In the genomic region with DNA sequence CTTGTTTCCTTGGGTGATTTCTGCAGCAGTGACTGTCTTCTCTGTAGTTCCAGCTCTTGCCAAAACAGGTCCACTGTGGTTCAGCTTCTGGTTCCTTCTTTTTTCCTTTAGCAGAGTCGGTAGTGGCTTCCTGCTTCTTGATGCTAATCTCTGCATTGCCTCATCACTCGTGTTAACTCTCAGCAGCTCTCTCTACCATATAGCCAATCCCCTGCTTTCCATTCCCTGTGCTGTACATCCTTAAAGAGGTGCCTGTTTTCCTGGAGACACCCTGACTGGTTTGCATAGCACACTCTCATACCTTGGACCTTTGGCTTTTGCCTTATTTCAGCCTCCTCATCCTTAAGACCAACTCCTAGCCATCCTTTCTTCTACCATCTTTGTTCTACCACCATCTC, we compare ENCODE assay signal across 21 cellular contexts.
DNase-seq lines count a peak whose midpoint lies in the region; ATAC-seq, FAIRE-seq and TF ChIP-seq lines count a peak whose summit lies in the region.
"Had no signal": no experiment of that assay in that cellular context is flagged by ENCODE, and none has a peak within 500 bp of the region (broad histone marks: within the 10 kb centered on the region; RNA-seq: fewer than 3 reads in every experiment).

No MANE protein-coding gene starts in this region.

- H3K27ac ChIP-seq in HepG2 (ENCODE audit: extremely low read length, insufficient read depth, low read length) (no peak overlapping the region), right lobe of liver (peak overlapping the region in 1 of 3 donors; percentile 28), hepatocyte (peak overlapping the region; percentile 48), SJCRH30 (no peak overlapping the region)
- H3K27ac ChIP-seq: colonic mucosa, KMS-11, tibial nerve, WERI-Rb-1 had no signal

- no peak for TF ChIP-seq EP300 in HepG2 (IDR thresholded peaks at IDR 0.05; ENCODE audit: low read depth in 2 of 2, low read length in 2 of 2)
- no peak for TF ChIP-seq EP300 in HepG2 (CRISPR knock-in tag; IDR thresholded peaks at IDR 0.05; ENCODE audit: borderline replicate concordance)

- no TSS peak for BruUV-seq in HepG2 (replicated peaks; lab: Mats Ljungman, UMichigan)

- POLR2A ChIA-PET in HepG2 (lab: Yijun Ruan, JAX) = no interaction called here

- no peak for DNase-seq in HepG2 (ENCODE audit: low spot score)
- no peak for DNase-seq in right lobe of liver
- DNase-seq in SKM-1 (lab: John Stamatoyannopoulos, UW; ENCODE audit: unreplicated experiment) = peak; percentile 77
- no peak for DNase-seq in hepatocyte (ENCODE audit: low spot score)
- no peak for DNase-seq in SJCRH30
- DNase-seq: activated CD4-positive, alpha-beta T cell treated with anti-CD3 and anti-CD28 coated beads, Interleukin-2, amount 50 U/mL, for 48 hours; activated naive CD4-positive, alpha-beta T cell treated with anti-CD3 and anti-CD28 coated beads, Interleukin-2, amount 50 U/mL, for 16 hours; CD8-positive, alpha-beta T cell; colonic mucosa; NCI-H2171; stimulated activated naive CD4-positive, alpha-beta T cell; T-cell; WERI-Rb-1 had no signal

- CTCF ChIA-PET in HepG2 (lab: Yijun Ruan, JAX; ENCODE audit: low intra/inter-chr PET ratio, low total read pairs) = no interaction called here

- no peak overlapping the region for H3K9ac ChIP-seq in HepG2 (ENCODE audit: insufficient read depth, low read depth, low read length)
- H3K9ac ChIP-seq: KMS-11 had no signal

- in situ Hi-C loops in HepG2 (cut with HindIII; ENCODE audit: extremely low pct_ligation_motif_present, low pct_unique_long_range_greater_than_20kb) = no loop called here

- H3K4me1 ChIP-seq in HepG2 (ENCODE audit: insufficient read depth, low read length) (peaks cover 28% of the 10 kb centered on the region), right lobe of liver (peaks cover 0 to 11% (median 0%) of the 10 kb centered on the region in 4 donors), hepatocyte (ENCODE audit: insufficient read depth) (peaks cover 23% of the 10 kb centered on the region), SJCRH30 (no peaks in the 10 kb centered on the region)
- H3K4me1 ChIP-seq: colonic mucosa, HAP-1, tibial nerve had no signal

- no peaks in the 10 kb centered on the region; a peak in 1 of 5 replicates for H3K27me3 ChIP-seq in HepG2 (ENCODE audit: control insufficient read depth in 1 of 2, insufficient read depth in 2 of 2, low read length in 2 of 2)
- no peaks in the 10 kb centered on the region for H3K27me3 ChIP-seq in right lobe of liver
- no peaks in the 10 kb centered on the region for H3K27me3 ChIP-seq in hepatocyte
- H3K27me3 ChIP-seq in SJCRH30 = peaks cover 4% of the 10 kb centered on the region; the same call in 1 of the 2 replicates
- H3K27me3 ChIP-seq: colonic mucosa, tibial nerve had no signal

- H2AFZ ChIP-seq in HepG2 (ENCODE audit: low read length) (no peak overlapping the region), hepatocyte (no peak overlapping the region)

- no peaks in the 10 kb centered on the region for H3K9me2 ChIP-seq in hepatocyte (replicated peaks; ENCODE audit: insufficient read depth)

- intact Hi-C loops in HepG2 (cut with micrococcal nuclease; ENCODE audit: unreplicated experiment) (no loop called here), right lobe of liver (cut with DNase I) (no loop called here)

- H3K79me2 ChIP-seq in HepG2 (ENCODE audit: insufficient read depth, low read length) (no peaks in the 10 kb centered on the region), hepatocyte (no peaks in the 10 kb centered on the region)

- H3K4me3 ChIP-seq in HepG2 (replicated peaks in 1 of 3; ENCODE audit: insufficient read depth in 1 of 3, low read depth in 2 of 3, low read length in 3 of 3) (no peak overlapping the region), right lobe of liver (no peak overlapping the region), hepatocyte (no peak overlapping the region), SJCRH30 (no peak overlapping the region)
- H3K4me3 ChIP-seq: colonic mucosa, HAP-1, tibial nerve had no signal

- H3K9me3 ChIP-seq in HepG2 (ENCODE audit: low read length) (no peaks in the 10 kb centered on the region), right lobe of liver (no peaks in the 10 kb centered on the region), hepatocyte (ENCODE audit: low read depth) (no peaks in the 10 kb centered on the region), SJCRH30 (replicated peaks) (no peaks in the 10 kb centered on the region)
- H3K9me3 ChIP-seq: colonic mucosa, HAP-1, tibial nerve had no signal

- TF ChIP-seq POLR2A in HepG2 (IDR thresholded peaks at IDR 0.05; ENCODE audit: insufficient read depth in 1 of 2, low read depth in 2 of 2, low read length in 2 of 2) (no peak), right lobe of liver (IDR thresholded peaks at IDR 0.05) (no peak)

- H3K4me2 ChIP-seq in HepG2 (ENCODE audit: low read depth, low read length) = peak overlapping the region; percentile 15
- H3K4me2 ChIP-seq in hepatocyte = peak overlapping the region; percentile 57
- H3K4me2 ChIP-seq: KMS-11 had no signal

- TF ChIP-seq CTCF in HepG2 (CRISPR knock-in tag; IDR thresholded peaks at IDR 0.05) (no peak), right lobe of liver (IDR thresholded peaks at IDR 0.05) (no peak), hepatocyte (IDR thresholded peaks at IDR 0.05; ENCODE audit: poor library complexity) (no peak)

- H4K20me1 ChIP-seq in HepG2 (ENCODE audit: insufficient read depth, low read length) = no peaks in the 10 kb centered on the region
- no peaks in the 10 kb centered on the region for H4K20me1 ChIP-seq in hepatocyte (ENCODE audit: insufficient read depth, poor library complexity, severe bottlenecking)

- WGBS in HepG2 (ENCODE audit: low lambda C conversion rate) = 0% methylated on average over 2 of the region's 2 CpGs
- WGBS in right lobe of liver (ENCODE audit: insufficient coverage, low coverage, low lambda C conversion rate, missing lambda C conversion rate) = 13% methylated on average over 2 of the region's 2 CpGs
- 38% methylated on average over 2 of the region's 2 CpGs for WGBS in hepatocyte (ENCODE audit: low lambda C conversion rate, missing lambda C conversion rate)

- no peaks in the 10 kb centered on the region for H3K36me3 ChIP-seq in HepG2 (replicated peaks in 1 of 2; ENCODE audit: control insufficient read depth in 1 of 2, insufficient read depth in 2 of 2, low read length in 2 of 2)
- no peaks in the 10 kb centered on the region for H3K36me3 ChIP-seq in right lobe of liver
- no peaks in the 10 kb centered on the region for H3K36me3 ChIP-seq in hepatocyte (replicated peaks; ENCODE audit: insufficient read depth, low read depth)
- H3K36me3 ChIP-seq in SJCRH30 = no peaks in the 10 kb centered on the region
- H3K36me3 ChIP-seq: colonic mucosa, HAP-1, tibial nerve, WERI-Rb-1 had no signal

- FAIRE-seq in HepG2 (lab: Jason Lieb, UNC) = no peak
- FAIRE-seq: endometrium, RCC 7860 had no signal

- TF ChIP-seq RAD21 in HepG2 (CRISPR knock-in tag; IDR thresholded peaks at IDR 0.05) = no peak

- no peak for ATAC-seq in HepG2
- no peak for ATAC-seq in right lobe of liver
- ATAC-seq in GM19467 (IDR thresholded peaks at IDR 0.05; ENCODE audit: unreplicated experiment) = no peak
- no peak for ATAC-seq in GM21526 (IDR thresholded peaks at IDR 0.05; ENCODE audit: low FRiP score, unreplicated experiment)
- ATAC-seq in HG02852 (IDR thresholded peaks at IDR 0.05; ENCODE audit: unreplicated experiment) = no peak
- ATAC-seq: CD8-positive, alpha-beta T cell; T-cell had no signal

TF ChIP-seq in HepG2, 621 proteins besides CTCF, POLR2A, EP300 and RAD21:
- TF ChIP-seq ZNF331 (CRISPR knock-in tag; IDR thresholded peaks at IDR 0.05) = no peak
- 0 out of 2 replicates have a peak, but pooled peaks have one; percentile 12 for TF ChIP-seq ZNF709 (CRISPR knock-in tag; IDR thresholded peaks at IDR 0.05)
- no peak for TF ChIP-seq ATF2 (CRISPR knock-in tag; IDR thresholded peaks at IDR 0.05)
- TF ChIP-seq SMC3 (IDR thresholded peaks at IDR 0.05; ENCODE audit: low read length) = no peak
- TF ChIP-seq TARDBP (CRISPR knock-in tag; IDR thresholded peaks at IDR 0.05) = no peak
